Comparison of ENCODE assay signal across 18 cellular contexts in the genomic region with DNA sequence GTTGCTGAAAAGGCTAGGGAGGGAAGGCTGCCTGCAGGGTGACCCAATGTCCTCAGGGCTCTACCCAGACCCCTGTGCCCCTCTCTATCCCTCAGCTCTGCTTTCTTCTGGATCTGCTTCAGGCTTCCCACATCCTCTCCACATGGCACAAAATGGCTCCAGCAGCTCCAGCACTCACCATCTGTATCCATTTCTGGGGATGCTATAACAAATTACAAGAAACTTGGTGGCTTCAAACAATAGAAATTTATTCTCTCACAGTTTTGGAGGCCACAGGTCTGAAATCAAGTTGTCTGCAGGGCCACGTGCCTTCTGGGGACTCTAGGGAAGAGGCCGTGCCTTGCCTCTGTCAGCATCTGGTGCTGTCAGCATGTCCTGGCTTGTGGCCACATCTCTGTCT. TPM values are rescaled to one million over a fixed set of nuclear protein-coding genes. Genes with fewer than 3 reads are reported as not detected.
DNase-seq lines count a peak whose midpoint lies in the region; ATAC-seq and TF ChIP-seq lines count a peak whose summit lies in the region.
"Had no signal": no experiment of that assay in that cellular context is flagged by ENCODE, and none has a peak within 500 bp of the region (broad histone marks: within the 10 kb centered on the region; RNA-seq: fewer than 3 reads in every experiment).

No MANE protein-coding gene starts in this region.

- TF ChIP-seq CTCF in RWPE2 (IDR thresholded peaks at IDR 0.05; ENCODE audit: poor library complexity, severe bottlenecking): no peak

- H2BK12ac ChIP-seq in mesenchymal stem cell (ENCODE audit: low read length in 2 of 2): peak overlapping the region; percentile 0 to 92

- H3K9me3 ChIP-seq in RWPE2 (ENCODE audit: severe bottlenecking) (no peaks in the 10 kb centered on the region), mesenchymal stem cell (ENCODE audit: control insufficient read depth, low read length) (no peaks in the 10 kb centered on the region)
- H3K9me3 ChIP-seq: A549, Caco-2 had no signal

- peak overlapping the region in 1 of 2 experiments; percentile 42 for H3K18ac ChIP-seq in mesenchymal stem cell (ENCODE audit: low read depth in 1 of 2, low read length in 2 of 2)

- no peak overlapping the region for H3K4me3 ChIP-seq in RWPE2 (ENCODE audit: severe bottlenecking)
- H3K4me3 ChIP-seq in mesenchymal stem cell (ENCODE audit: insufficient read depth in 1 of 2, low read depth in 1 of 2, low read length in 2 of 2): no peak overlapping the region
- H3K4me3 ChIP-seq: A549 had no signal

- H3K36me3 ChIP-seq in RWPE2 (ENCODE audit: low read depth) (no peaks in the 10 kb centered on the region), mesenchymal stem cell (ENCODE audit: control insufficient read depth in 1 of 2, insufficient read depth in 2 of 2, low read depth in 1 of 2, low read length in 2 of 2) (no peaks in the 10 kb centered on the region)

- no peak overlapping the region for H2BK5ac ChIP-seq in mesenchymal stem cell (ENCODE audit: low read depth, low read length, poor library complexity, severe bottlenecking)

- H3K79me1 ChIP-seq in mesenchymal stem cell (replicated peaks; ENCODE audit: low read length, poor library complexity, severe bottlenecking): no peaks in the 10 kb centered on the region

- DNase-seq in DMS 273 (lab: John Stamatoyannopoulos, UW; ENCODE audit: unreplicated experiment) (peak; percentile 52), DMS 273 treated with DMSO at 0.1 percent for 48 hours (lab: John Stamatoyannopoulos, UW) (no peak), RWPE2 (ENCODE audit: low spot score) (no peak), mesenchymal stem cell (no peak), NCI-H510A treated with DMSO at 0.1 percent for 48 hours (lab: John Stamatoyannopoulos, UW) (no peak), HEK293T (ENCODE audit: extremely low spot score) (no peak)
- DNase-seq: AML-193; Caco-2; CD4-positive, alpha-beta T cell; DMS79 treated with DMSO at 0.1 percent for 48 hours; GF-D8; HCEC 1CT had no signal

- no peak overlapping the region for H3K23ac ChIP-seq in mesenchymal stem cell (ENCODE audit: low read length in 2 of 2)

- no peak overlapping the region for H3K9ac ChIP-seq in mesenchymal stem cell (ENCODE audit: low read length)

- H4K8ac ChIP-seq in mesenchymal stem cell (ENCODE audit: low read length): no peak overlapping the region

- H4K91ac ChIP-seq in mesenchymal stem cell (ENCODE audit: low read length): no peak overlapping the region

- 100% methylated on average over 2 of the region's 2 CpGs for WGBS in mesenchymal stem cell

- H2AK5ac ChIP-seq in mesenchymal stem cell (ENCODE audit: low read length, severe bottlenecking): no peak overlapping the region

- H3K14ac ChIP-seq in mesenchymal stem cell (ENCODE audit: low read length in 2 of 2): no peak overlapping the region

- H2BK120ac ChIP-seq in mesenchymal stem cell (ENCODE audit: low read depth, low read length): no peak overlapping the region

- H3K4me1 ChIP-seq in RWPE2 (ENCODE audit: insufficient read depth, poor library complexity, severe bottlenecking) (peaks cover 50% of the 10 kb centered on the region), mesenchymal stem cell (ENCODE audit: control insufficient read depth, insufficient read depth, low read depth, low read length) (peaks cover 34% of the 10 kb centered on the region)

- H2AFZ ChIP-seq in mesenchymal stem cell (ENCODE audit: low read depth, low read length): no peak overlapping the region

- CTCF ChIA-PET in HEK293T (lab: Yijun Ruan, JAX): interaction anchor here (0.6 kb wide), 1 partner anchor 13 kb away, joined by 3 read pairs; no protein-coding TSS in a partner anchor

- H3K27me3 ChIP-seq in RWPE2 (ENCODE audit: insufficient read depth, poor library complexity, severe bottlenecking): no peaks in the 10 kb centered on the region
- H3K27me3 ChIP-seq in mesenchymal stem cell (ENCODE audit: control insufficient read depth in 1 of 2, insufficient read depth in 1 of 2, low read length in 2 of 2): no peaks in the 10 kb centered on the region

- peak overlapping the region; percentile 95 for H3K27ac ChIP-seq in RWPE2 (ENCODE audit: poor library complexity, severe bottlenecking)
- H3K27ac ChIP-seq in mesenchymal stem cell (ENCODE audit: low read length, poor library complexity, severe bottlenecking): no peak overlapping the region
- H3K27ac ChIP-seq: 22Rv1, C4-2B had no signal

- H3K4me2 ChIP-seq in mesenchymal stem cell (ENCODE audit: low read length, poor library complexity, severe bottlenecking): no peak overlapping the region
- H3K4me2 ChIP-seq: A549 had no signal

- no peak overlapping the region for H3K4ac ChIP-seq in mesenchymal stem cell (ENCODE audit: low read depth in 1 of 2, low read length in 2 of 2)

- no peak for ATAC-seq in RWPE2 (ENCODE audit: low read depth)
- no peak for ATAC-seq in GM19397 (IDR thresholded peaks at IDR 0.05; ENCODE audit: unreplicated experiment)
- ATAC-seq: A549, HepG2 had no signal

- H2BK15ac ChIP-seq in mesenchymal stem cell (ENCODE audit: low read depth, poor library complexity, severe bottlenecking): no peak overlapping the region

- POLR2A ChIA-PET in HEK293T (lab: Yijun Ruan, JAX): no interaction called here

TF ChIP-seq in HEK293T, 16 proteins besides CTCF, POLR2A, EP300 and RAD21:
- TF ChIP-seq FOXA1 (IDR thresholded peaks at IDR 0.05) (no peak), HDGF (IDR thresholded peaks at IDR 0.05; ENCODE audit: borderline replicate concordance) (no peak), ZNF384 (IDR thresholded peaks at IDR 0.05) (no peak), FOXK2 (IDR thresholded peaks at IDR 0.05) (no peak), TARDBP (IDR thresholded peaks at IDR 0.05) (no peak), ELF4 (IDR thresholded peaks at IDR 0.05) (no peak), L3MBTL2 (conservative IDR thresholded peaks at IDR 0.05) (no peak), FOXM1 (IDR thresholded peaks at IDR 0.05; ENCODE audit: borderline replicate concordance) (no peak), SP1 (IDR thresholded peaks at IDR 0.05) (no peak), SUZ12 (IDR thresholded peaks at IDR 0.05) (no peak), LEF1 (IDR thresholded peaks at IDR 0.05; ENCODE audit: borderline replicate concordance) (no peak), NFRKB (IDR thresholded peaks at IDR 0.05) (no peak), CTBP1 (IDR thresholded peaks at IDR 0.05; ENCODE audit: borderline replicate concordance) (no peak), BHLHE40 (IDR thresholded peaks at IDR 0.05; ENCODE audit: borderline replicate concordance) (no peak), ARNT (IDR thresholded peaks at IDR 0.05) (no peak)
- TF ChIP-seq, protein P1, sequence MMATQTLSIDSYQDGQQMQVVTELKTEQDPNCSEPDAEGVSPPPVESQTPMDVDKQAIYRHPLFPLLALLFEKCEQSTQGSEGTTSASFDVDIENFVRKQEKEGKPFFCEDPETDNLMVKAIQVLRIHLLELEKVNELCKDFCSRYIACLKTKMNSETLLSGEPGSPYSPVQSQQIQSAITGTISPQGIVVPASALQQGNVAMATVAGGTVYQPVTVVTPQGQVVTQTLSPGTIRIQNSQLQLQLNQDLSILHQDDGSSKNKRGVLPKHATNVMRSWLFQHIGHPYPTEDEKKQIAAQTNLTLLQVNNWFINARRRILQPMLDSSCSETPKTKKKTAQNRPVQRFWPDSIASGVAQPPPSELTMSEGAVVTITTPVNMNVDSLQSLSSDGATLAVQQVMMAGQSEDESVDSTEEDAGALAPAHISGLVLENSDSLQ (IDR thresholded peaks at IDR 0.05): no peak

RNA-seq across cellular contexts. Expression of a gene that starts 33.3 kb away (rescaled TPM):
- not detected for polyA plus RNA-seq in mesenchymal stem cell (2013, experiment 1 of 2)
- not detected for polyA plus RNA-seq in mesenchymal stem cell (2013, experiment 2 of 2)
- polyA plus RNA-seq: A549, BJ, HepG2 had no signal

RNA-seq across cellular contexts. Expression of a gene that starts 48.1 kb away (rescaled TPM):
- polyA plus RNA-seq in mesenchymal stem cell (2013, experiment 1 of 2): 37.2 TPM
- polyA plus RNA-seq in mesenchymal stem cell (2013, experiment 2 of 2): 35.9 TPM
